ENCODE assay signal across 1 cellular context in genomic region chr10:101812606-101813005, GRCh38.
TF ChIP-seq lines count a peak whose summit lies in the region.

No MANE protein-coding gene starts in this region.

TF ChIP-seq in IMR-90, 13 proteins besides CTCF, POLR2A, EP300 and RAD21:
- TF ChIP-seq CHD1 (IDR thresholded peaks at IDR 0.05; ENCODE audit: low read depth, low read length): no peak
- TF ChIP-seq RCOR1 (IDR thresholded peaks at IDR 0.05; ENCODE audit: insufficient replicate concordance, low read length): no peak
- no peak for TF ChIP-seq SMC3 (IDR thresholded peaks at IDR 0.05; ENCODE audit: low read depth, low read length)
- no peak for TF ChIP-seq FOS (IDR thresholded peaks at IDR 0.05; ENCODE audit: low read depth, low read length)
- no peak for TF ChIP-seq MAFK (IDR thresholded peaks at IDR 0.05; ENCODE audit: low read depth, low read length)
- no peak for TF ChIP-seq CEBPB (IDR thresholded peaks at IDR 0.05; ENCODE audit: low read depth, low read length)
- no peak for TF ChIP-seq ELK1 (IDR thresholded peaks at IDR 0.05; ENCODE audit: borderline replicate concordance, low read depth, low read length)
- TF ChIP-seq BHLHE40 (IDR thresholded peaks at IDR 0.05; ENCODE audit: low read depth, low read length): no peak
- no peak for TF ChIP-seq MAZ (IDR thresholded peaks at IDR 0.05; ENCODE audit: borderline replicate concordance, low read depth, low read length)
- TF ChIP-seq MXI1 (IDR thresholded peaks at IDR 0.05; ENCODE audit: borderline replicate concordance, low read depth, low read length): no peak
- TF ChIP-seq NFE2L2 (IDR thresholded peaks at IDR 0.05; ENCODE audit: low read depth, low read length): no peak
- no peak for TF ChIP-seq RFX5 (IDR thresholded peaks at IDR 0.05; ENCODE audit: low read depth, low read length)
- TF ChIP-seq USF2 (IDR thresholded peaks at IDR 0.05; ENCODE audit: low read depth, low read length): no peak
